19 cellular contexts compared by ENCODE assay signal in genomic region chr5:172525633-172526360, GRCh38.
DNase-seq lines count a peak whose midpoint lies in the region; ATAC-seq, FAIRE-seq and TF ChIP-seq lines count a peak whose summit lies in the region.
"Had no signal": no experiment of that assay in that cellular context is flagged by ENCODE, and none has a peak within 500 bp of the region (broad histone marks: within the 10 kb centered on the region; RNA-seq: fewer than 3 reads in every experiment).

No MANE protein-coding gene starts in this region.

- peaks cover 1% of the 10 kb centered on the region for H3K9me3 Mint-ChIP-seq in activated CD4-positive, alpha-beta T cell treated with anti-CD3 and anti-CD28 coated beads, Interleukin-2, amount 10 ng/mL, durations not matched to agents 24 days and 14 days

- no peak for ATAC-seq in left lobe of liver
- no peak for ATAC-seq in pancreas
- no peak for ATAC-seq in activated CD4-positive, CD25-positive, alpha-beta regulatory T cell treated with anti-CD3 and anti-CD28 coated beads, Interleukin-2, amount 50 U/mL, for 24 hours
- ATAC-seq in upper lobe of left lung (ENCODE audit: low FRiP score in 2 of 2): no peak

- H3K4me1 Mint-ChIP-seq in activated CD4-positive, alpha-beta T cell treated with anti-CD3 and anti-CD28 coated beads, Interleukin-2, amount 10 ng/mL, durations not matched to agents 24 days and 14 days: no peaks in the 10 kb centered on the region
- H3K4me1 Mint-ChIP-seq: H9 had no signal

- no peak for TF ChIP-seq POLR2A in upper lobe of left lung (IDR thresholded peaks at IDR 0.05)

- peak; percentile 48 for DNase-seq in activated CD4-positive, alpha-beta T cell treated with anti-CD3 and anti-CD28 coated beads, Interleukin-2, amount 10 ng/mL, durations not matched to agents 24 days and 14 days
- no peak for DNase-seq in activated CD4-positive, alpha-beta T cell treated with anti-CD3 and anti-CD28 coated beads for 1 hour
- DNase-seq in left lobe of liver (ENCODE audit: low spot score) (peak; percentile 12), pancreas (no peak), ureter (ENCODE audit: low spot score) (peak; percentile 4), upper lobe of left lung (no peak), T1000 (lab: John Stamatoyannopoulos, UW) (no peak)
- DNase-seq: BE2C; CD4-positive, alpha-beta T cell; IMR-90; Karpas-422; MG63; NCI-H1092; NCI-H146; NCI-H2081 treated with DMSO at 0.1 percent for 48 hours; NCI-H510A treated with DMSO at 0.1 percent for 48 hours had no signal

- WGBS in pancreas, 2 donors: 75 to 85% methylated on average over 6 of the region's 6 CpGs
- WGBS in upper lobe of left lung, 2 donors: 85 to 96% methylated on average over 6 of the region's 6 CpGs

- TF ChIP-seq CTCF in pancreas (IDR thresholded peaks at IDR 0.05) (no peak), upper lobe of left lung (IDR thresholded peaks at IDR 0.05) (no peak)

- no peaks in the 10 kb centered on the region for H3K36me3 ChIP-seq in pancreas
- no peaks in the 10 kb centered on the region for H3K36me3 ChIP-seq in upper lobe of left lung
- H3K36me3 ChIP-seq: BE2C, MG63 had no signal

- no peaks in the 10 kb centered on the region for H3K27me3 ChIP-seq in pancreas
- no peaks in the 10 kb centered on the region for H3K27me3 ChIP-seq in upper lobe of left lung
- H3K27me3 ChIP-seq: BE2C had no signal

- H3K4me1 ChIP-seq in pancreas: no peaks in the 10 kb centered on the region
- H3K4me1 ChIP-seq in upper lobe of left lung: peaks cover 0 to 10% (median 0%) of the 10 kb centered on the region in 4 donors
- H3K4me1 ChIP-seq: BE2C had no signal

- H3K4me3 ChIP-seq in pancreas: no peak overlapping the region
- H3K4me3 ChIP-seq in upper lobe of left lung: no peak overlapping the region
- H3K4me3 ChIP-seq: MG63 had no signal

- H3K27me3 Mint-ChIP-seq in activated CD4-positive, alpha-beta T cell treated with anti-CD3 and anti-CD28 coated beads, Interleukin-2, amount 10 ng/mL, durations not matched to agents 24 days and 14 days: peaks cover 4% of the 10 kb centered on the region

- H3K9me3 ChIP-seq in pancreas: no peaks in the 10 kb centered on the region
- peaks cover 0 to 12% (median 9%) of the 10 kb centered on the region in 4 donors for H3K9me3 ChIP-seq in upper lobe of left lung
- H3K9me3 ChIP-seq: BE2C had no signal

- FAIRE-seq in pancreas (lab: Jason Lieb, UNC): peak; percentile 34

- no peak overlapping the region for H3K27ac Mint-ChIP-seq in activated CD4-positive, alpha-beta T cell treated with anti-CD3 and anti-CD28 coated beads, Interleukin-2, amount 10 ng/mL, durations not matched to agents 24 days and 14 days
- H3K27ac Mint-ChIP-seq: CD4-positive, alpha-beta T cell; H9 had no signal

- no peak for TF ChIP-seq EP300 in upper lobe of left lung (IDR thresholded peaks at IDR 0.05)

- no peaks in the 10 kb centered on the region for H3K36me3 Mint-ChIP-seq in activated CD4-positive, alpha-beta T cell treated with anti-CD3 and anti-CD28 coated beads, Interleukin-2, amount 10 ng/mL, durations not matched to agents 24 days and 14 days (ENCODE audit: low read depth)

- intact Hi-C loops in activated CD4-positive, alpha-beta T cell treated with anti-CD3 and anti-CD28 coated beads, Interleukin-2, amount 10 ng/mL, durations not matched to agents 24 days and 14 days (cut with micrococcal nuclease): no loop called here
- intact Hi-C loops in pancreas (cut with DNase I): no loop called here

- H3K27ac ChIP-seq in pancreas (no peak overlapping the region), upper lobe of left lung (no peak overlapping the region)
- H3K27ac ChIP-seq: 22Rv1 had no signal

- no peak overlapping the region for H3K4me3 Mint-ChIP-seq in activated CD4-positive, alpha-beta T cell treated with anti-CD3 and anti-CD28 coated beads, Interleukin-2, amount 10 ng/mL, durations not matched to agents 24 days and 14 days
- H3K4me3 Mint-ChIP-seq: CD4-positive, alpha-beta T cell; H9 had no signal

Comparison
In these comparisons a context has a peak if more than half of its experiments do, and no peak if none do; other contexts are left out.
1. DNase-seq: peak in activated CD4-positive, alpha-beta T cell treated with anti-CD3 and anti-CD28 coated beads, Interleukin-2, amount 10 ng/mL, durations not matched to agents 24 days and 14 days (single experiment), left lobe of liver (single experiment) and ureter (single experiment); none in activated CD4-positive, alpha-beta T cell treated with anti-CD3 and anti-CD28 coated beads for 1 hour (single experiment), pancreas (0 of 6), upper lobe of left lung (0 of 2) and T1000 (single experiment).